Comparison of ENCODE assay signal across 1 cellular context in the genomic region with DNA sequence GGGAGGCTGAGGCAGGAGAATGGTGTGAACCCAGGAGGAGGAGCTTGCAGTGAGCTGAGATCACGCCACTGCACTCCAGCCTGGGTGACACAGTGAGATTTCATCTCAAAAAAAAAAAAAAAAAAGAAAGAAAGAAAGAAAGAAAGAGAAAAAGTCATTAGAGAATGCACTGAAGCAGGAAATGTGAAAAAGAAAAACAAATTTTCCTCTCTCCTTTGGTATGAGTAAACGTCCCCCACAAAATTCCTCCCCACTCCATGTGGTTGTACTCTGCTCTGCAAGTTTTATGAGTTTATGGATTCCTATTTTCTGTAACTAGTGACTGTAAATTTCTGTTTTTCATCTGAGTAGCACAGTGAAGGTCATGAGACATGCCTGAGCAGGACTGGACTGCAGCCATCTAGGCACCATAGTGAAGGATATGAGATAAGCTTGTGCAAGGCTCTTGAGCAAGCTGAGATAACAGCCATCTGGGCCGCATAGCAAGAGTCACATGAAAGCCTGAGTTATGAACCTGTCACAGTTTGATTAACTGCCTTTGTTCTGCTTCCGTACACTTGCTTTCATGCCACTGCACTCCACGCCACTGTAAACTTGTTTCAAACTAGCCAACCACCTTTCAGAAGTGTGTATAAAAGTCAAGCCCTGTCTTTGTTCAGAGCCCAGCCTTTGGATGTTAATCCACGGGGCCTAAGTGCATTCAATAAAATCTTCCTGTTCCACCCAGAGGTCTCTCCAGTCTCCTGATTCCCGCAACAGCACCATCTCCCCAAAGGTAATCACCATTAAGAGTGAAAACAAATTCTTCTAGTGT.
TF ChIP-seq lines count a peak whose summit lies in the region.

No MANE protein-coding gene starts in this region.

TF ChIP-seq in K562, 482 proteins besides CTCF, POLR2A, EP300 and RAD21 (continues in another document):
- TF ChIP-seq ESRRA (IDR thresholded peaks at IDR 0.05; ENCODE audit: borderline replicate concordance, low read depth) = peak; percentile 73
- TF ChIP-seq, protein P1, sequence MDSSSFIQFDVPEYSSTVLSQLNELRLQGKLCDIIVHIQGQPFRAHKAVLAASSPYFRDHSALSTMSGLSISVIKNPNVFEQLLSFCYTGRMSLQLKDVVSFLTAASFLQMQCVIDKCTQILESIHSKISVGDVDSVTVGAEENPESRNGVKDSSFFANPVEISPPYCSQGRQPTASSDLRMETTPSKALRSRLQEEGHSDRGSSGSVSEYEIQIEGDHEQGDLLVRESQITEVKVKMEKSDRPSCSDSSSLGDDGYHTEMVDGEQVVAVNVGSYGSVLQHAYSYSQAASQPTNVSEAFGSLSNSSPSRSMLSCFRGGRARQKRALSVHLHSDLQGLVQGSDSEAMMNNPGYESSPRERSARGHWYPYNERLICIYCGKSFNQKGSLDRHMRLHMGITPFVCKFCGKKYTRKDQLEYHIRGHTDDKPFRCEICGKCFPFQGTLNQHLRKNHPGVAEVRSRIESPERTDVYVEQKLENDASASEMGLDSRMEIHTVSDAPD (CRISPR knock-in tag; IDR thresholded peaks at IDR 0.05) = no peak
- TF ChIP-seq HDAC2 (IDR thresholded peaks at IDR 0.05) = 0 out of 2 replicates have a peak, but pooled peaks have one; percentile 22
- TF ChIP-seq SMARCE1 (IDR thresholded peaks at IDR 0.05) = peak; percentile 90
- TF ChIP-seq MAFF (IDR thresholded peaks at IDR 0.05; ENCODE audit: low read length) = no peak
- TF ChIP-seq MYBL2 (IDR thresholded peaks at IDR 0.05; ENCODE audit: low read depth) = peak; percentile 95
- TF ChIP-seq MYBL2 (CRISPR knock-in tag; IDR thresholded peaks at IDR 0.05; ENCODE audit: borderline replicate concordance) = no peak
- no peak for TF ChIP-seq SUPT5H (IDR thresholded peaks at IDR 0.05)
- peak; percentile 100 for TF ChIP-seq SOX6 (IDR thresholded peaks at IDR 0.05)
- TF ChIP-seq, protein P2, sequence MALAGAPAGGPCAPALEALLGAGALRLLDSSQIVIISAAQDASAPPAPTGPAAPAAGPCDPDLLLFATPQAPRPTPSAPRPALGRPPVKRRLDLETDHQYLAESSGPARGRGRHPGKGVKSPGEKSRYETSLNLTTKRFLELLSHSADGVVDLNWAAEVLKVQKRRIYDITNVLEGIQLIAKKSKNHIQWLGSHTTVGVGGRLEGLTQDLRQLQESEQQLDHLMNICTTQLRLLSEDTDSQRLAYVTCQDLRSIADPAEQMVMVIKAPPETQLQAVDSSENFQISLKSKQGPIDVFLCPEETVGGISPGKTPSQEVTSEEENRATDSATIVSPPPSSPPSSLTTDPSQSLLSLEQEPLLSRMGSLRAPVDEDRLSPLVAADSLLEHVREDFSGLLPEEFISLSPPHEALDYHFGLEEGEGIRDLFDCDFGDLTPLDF (CRISPR knock-in tag; IDR thresholded peaks at IDR 0.05) = no peak
- TF ChIP-seq MYC (IDR thresholded peaks at IDR 0.05; ENCODE audit: low read depth, low read length) = peak; percentile 58
- no peak for TF ChIP-seq MYC (CRISPR knock-in tag; IDR thresholded peaks at IDR 0.05; ENCODE audit: borderline replicate concordance, low read depth)
- TF ChIP-seq KDM5B (IDR thresholded peaks at IDR 0.05; ENCODE audit: insufficient replicate concordance, low read depth, low read length) = no peak
- TF ChIP-seq, protein P3, sequence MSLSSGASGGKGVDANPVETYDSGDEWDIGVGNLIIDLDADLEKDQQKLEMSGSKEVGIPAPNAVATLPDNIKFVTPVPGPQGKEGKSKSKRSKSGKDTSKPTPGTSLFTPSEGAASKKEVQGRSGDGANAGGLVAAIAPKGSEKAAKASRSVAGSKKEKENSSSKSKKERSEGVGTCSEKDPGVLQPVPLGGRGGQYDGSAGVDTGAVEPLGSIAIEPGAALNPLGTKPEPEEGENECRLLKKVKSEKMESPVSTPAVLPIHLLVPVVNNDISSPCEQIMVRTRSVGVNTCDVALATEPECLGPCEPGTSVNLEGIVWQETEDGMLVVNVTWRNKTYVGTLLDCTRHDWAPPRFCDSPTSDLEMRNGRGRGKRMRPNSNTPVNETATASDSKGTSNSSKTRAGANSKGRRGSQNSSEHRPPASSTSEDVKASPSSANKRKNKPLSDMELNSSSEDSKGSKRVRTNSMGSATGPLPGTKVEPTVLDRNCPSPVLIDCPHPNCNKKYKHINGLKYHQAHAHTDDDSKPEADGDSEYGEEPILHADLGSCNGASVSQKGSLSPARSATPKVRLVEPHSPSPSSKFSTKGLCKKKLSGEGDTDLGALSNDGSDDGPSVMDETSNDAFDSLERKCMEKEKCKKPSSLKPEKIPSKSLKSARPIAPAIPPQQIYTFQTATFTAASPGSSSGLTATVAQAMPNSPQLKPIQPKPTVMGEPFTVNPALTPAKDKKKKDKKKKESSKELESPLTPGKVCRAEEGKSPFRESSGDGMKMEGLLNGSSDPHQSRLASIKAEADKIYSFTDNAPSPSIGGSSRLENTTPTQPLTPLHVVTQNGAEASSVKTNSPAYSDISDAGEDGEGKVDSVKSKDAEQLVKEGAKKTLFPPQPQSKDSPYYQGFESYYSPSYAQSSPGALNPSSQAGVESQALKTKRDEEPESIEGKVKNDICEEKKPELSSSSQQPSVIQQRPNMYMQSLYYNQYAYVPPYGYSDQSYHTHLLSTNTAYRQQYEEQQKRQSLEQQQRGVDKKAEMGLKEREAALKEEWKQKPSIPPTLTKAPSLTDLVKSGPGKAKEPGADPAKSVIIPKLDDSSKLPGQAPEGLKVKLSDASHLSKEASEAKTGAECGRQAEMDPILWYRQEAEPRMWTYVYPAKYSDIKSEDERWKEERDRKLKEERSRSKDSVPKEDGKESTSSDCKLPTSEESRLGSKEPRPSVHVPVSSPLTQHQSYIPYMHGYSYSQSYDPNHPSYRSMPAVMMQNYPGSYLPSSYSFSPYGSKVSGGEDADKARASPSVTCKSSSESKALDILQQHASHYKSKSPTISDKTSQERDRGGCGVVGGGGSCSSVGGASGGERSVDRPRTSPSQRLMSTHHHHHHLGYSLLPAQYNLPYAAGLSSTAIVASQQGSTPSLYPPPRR (CRISPR knock-in tag; IDR thresholded peaks at IDR 0.05; ENCODE audit: borderline replicate concordance) = no peak
- peak; percentile 89 for TF ChIP-seq CBX1 (IDR thresholded peaks at IDR 0.05; ENCODE audit: low read depth)
- TF ChIP-seq ZNF76 (CRISPR knock-in tag; IDR thresholded peaks at IDR 0.05; ENCODE audit: borderline replicate concordance) = no peak
- TF ChIP-seq, protein P4, sequence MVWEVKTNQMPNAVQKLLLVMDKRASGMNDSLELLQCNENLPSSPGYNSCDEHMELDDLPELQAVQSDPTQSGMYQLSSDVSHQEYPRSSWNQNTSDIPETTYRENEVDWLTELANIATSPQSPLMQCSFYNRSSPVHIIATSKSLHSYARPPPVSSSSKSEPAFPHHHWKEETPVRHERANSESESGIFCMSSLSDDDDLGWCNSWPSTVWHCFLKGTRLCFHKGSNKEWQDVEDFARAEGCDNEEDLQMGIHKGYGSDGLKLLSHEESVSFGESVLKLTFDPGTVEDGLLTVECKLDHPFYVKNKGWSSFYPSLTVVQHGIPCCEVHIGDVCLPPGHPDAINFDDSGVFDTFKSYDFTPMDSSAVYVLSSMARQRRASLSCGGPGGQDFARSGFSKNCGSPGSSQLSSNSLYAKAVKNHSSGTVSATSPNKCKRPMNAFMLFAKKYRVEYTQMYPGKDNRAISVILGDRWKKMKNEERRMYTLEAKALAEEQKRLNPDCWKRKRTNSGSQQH (CRISPR knock-in tag; IDR thresholded peaks at IDR 0.05) = no peak
- TF ChIP-seq TSC22D4 (tag; IDR thresholded peaks at IDR 0.05) = no peak
- peak in 1 of 2 experiments; percentile 62; a peak in 1 of 4 replicates for TF ChIP-seq TBL1XR1 (IDR thresholded peaks at IDR 0.05; ENCODE audit: low read length in 2 of 2)
- TF ChIP-seq HMGN3 (IDR thresholded peaks at IDR 0.05; ENCODE audit: borderline replicate concordance, extremely low read depth, insufficient read length, low read depth, low read length) = peak; percentile 64
- peak; percentile 80; the same call in 1 of the 2 replicates for TF ChIP-seq TEAD2 (tag; IDR thresholded peaks at IDR 0.05)
- peak; percentile 91 for TF ChIP-seq CBX5 (IDR thresholded peaks at IDR 0.05; ENCODE audit: borderline replicate concordance, low read depth)
- no peak for TF ChIP-seq NR4A1 (CRISPR knock-in tag; IDR thresholded peaks at IDR 0.05)
- TF ChIP-seq NR4A1 (tag; IDR thresholded peaks at IDR 0.05) = peak; percentile 75
- peak; percentile 85 for TF ChIP-seq TAF9B (IDR thresholded peaks at IDR 0.05; ENCODE audit: partially characterized antibody)
- TF ChIP-seq, protein P5, sequence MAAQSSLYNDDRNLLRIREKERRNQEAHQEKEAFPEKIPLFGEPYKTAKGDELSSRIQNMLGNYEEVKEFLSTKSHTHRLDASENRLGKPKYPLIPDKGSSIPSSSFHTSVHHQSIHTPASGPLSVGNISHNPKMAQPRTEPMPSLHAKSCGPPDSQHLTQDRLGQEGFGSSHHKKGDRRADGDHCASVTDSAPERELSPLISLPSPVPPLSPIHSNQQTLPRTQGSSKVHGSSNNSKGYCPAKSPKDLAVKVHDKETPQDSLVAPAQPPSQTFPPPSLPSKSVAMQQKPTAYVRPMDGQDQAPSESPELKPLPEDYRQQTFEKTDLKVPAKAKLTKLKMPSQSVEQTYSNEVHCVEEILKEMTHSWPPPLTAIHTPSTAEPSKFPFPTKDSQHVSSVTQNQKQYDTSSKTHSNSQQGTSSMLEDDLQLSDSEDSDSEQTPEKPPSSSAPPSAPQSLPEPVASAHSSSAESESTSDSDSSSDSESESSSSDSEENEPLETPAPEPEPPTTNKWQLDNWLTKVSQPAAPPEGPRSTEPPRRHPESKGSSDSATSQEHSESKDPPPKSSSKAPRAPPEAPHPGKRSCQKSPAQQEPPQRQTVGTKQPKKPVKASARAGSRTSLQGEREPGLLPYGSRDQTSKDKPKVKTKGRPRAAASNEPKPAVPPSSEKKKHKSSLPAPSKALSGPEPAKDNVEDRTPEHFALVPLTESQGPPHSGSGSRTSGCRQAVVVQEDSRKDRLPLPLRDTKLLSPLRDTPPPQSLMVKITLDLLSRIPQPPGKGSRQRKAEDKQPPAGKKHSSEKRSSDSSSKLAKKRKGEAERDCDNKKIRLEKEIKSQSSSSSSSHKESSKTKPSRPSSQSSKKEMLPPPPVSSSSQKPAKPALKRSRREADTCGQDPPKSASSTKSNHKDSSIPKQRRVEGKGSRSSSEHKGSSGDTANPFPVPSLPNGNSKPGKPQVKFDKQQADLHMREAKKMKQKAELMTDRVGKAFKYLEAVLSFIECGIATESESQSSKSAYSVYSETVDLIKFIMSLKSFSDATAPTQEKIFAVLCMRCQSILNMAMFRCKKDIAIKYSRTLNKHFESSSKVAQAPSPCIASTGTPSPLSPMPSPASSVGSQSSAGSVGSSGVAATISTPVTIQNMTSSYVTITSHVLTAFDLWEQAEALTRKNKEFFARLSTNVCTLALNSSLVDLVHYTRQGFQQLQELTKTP (IDR thresholded peaks at IDR 0.05; ENCODE audit: low read depth in 1 of 2, partially characterized antibody in 2 of 2) = peak; percentile 62 to 82
- 0 out of 2 replicates have a peak, but pooled peaks have one; percentile 10 for TF ChIP-seq GABPA (tag; conservative IDR thresholded peaks at IDR 0.05; ENCODE audit: low read depth)
- TF ChIP-seq ZNF175 (CRISPR knock-in tag; IDR thresholded peaks at IDR 0.05; ENCODE audit: low read depth) = peak; percentile 81
- peak; percentile 48; the same call in 1 of the 2 replicates for TF ChIP-seq RB1 (IDR thresholded peaks at IDR 0.05; ENCODE audit: low read depth)
- peak; percentile 71 for TF ChIP-seq RNF2 (IDR thresholded peaks at IDR 0.05)
- TF ChIP-seq, protein P6, sequence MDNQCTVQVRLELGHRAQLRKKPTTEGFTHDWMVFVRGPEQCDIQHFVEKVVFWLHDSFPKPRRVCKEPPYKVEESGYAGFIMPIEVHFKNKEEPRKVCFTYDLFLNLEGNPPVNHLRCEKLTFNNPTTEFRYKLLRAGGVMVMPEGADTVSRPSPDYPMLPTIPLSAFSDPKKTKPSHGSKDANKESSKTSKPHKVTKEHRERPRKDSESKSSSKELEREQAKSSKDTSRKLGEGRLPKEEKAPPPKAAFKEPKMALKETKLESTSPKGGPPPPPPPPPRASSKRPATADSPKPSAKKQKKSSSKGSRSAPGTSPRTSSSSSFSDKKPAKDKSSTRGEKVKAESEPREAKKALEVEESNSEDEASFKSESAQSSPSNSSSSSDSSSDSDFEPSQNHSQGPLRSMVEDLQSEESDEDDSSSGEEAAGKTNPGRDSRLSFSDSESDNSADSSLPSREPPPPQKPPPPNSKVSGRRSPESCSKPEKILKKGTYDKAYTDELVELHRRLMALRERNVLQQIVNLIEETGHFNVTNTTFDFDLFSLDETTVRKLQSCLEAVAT (IDR thresholded peaks at IDR 0.05) = peak; percentile 11 to 39; a peak in 1 of 4 replicates
- peak; percentile 93 for TF ChIP-seq TRIM28 (IDR thresholded peaks at IDR 0.05)
- peak; percentile 82 for TF ChIP-seq STAT5A (IDR thresholded peaks at IDR 0.05; ENCODE audit: borderline replicate concordance, low read length)
- TF ChIP-seq CCNT2 (IDR thresholded peaks at IDR 0.05; ENCODE audit: borderline replicate concordance, extremely low read depth, insufficient read length, low read depth, low read length) = peak; percentile 79
- peak; percentile 94 for TF ChIP-seq KLF16 (IDR thresholded peaks at IDR 0.05)
- peak; percentile 63 for TF ChIP-seq CREM (IDR thresholded peaks at IDR 0.05; ENCODE audit: low read depth)
- peak; percentile 86 for TF ChIP-seq FOXK2 (conservative IDR thresholded peaks at IDR 0.05 in 1 of 2, IDR thresholded peaks at IDR 0.05 in 1 of 2; ENCODE audit: low read depth in 2 of 2)
- TF ChIP-seq PRMT5 (CRISPR knock-in tag; IDR thresholded peaks at IDR 0.05) = no peak
- no peak for TF ChIP-seq MAFG (tag; conservative IDR thresholded peaks at IDR 0.05)
- no peak for TF ChIP-seq ZNF507 (tag; conservative IDR thresholded peaks at IDR 0.05)
- TF ChIP-seq NCOA2 (IDR thresholded peaks at IDR 0.05; ENCODE audit: partially characterized antibody in 2 of 2) = peak; percentile 43 to 59
- no peak for TF ChIP-seq HDGF (IDR thresholded peaks at IDR 0.05)
- TF ChIP-seq TCF7L2 (IDR thresholded peaks at IDR 0.05; ENCODE audit: low read depth, low read length) = peak; percentile 63; the same call in 1 of the 2 replicates
- TF ChIP-seq CBFA2T2 (conservative IDR thresholded peaks at IDR 0.05) = peak; percentile 98
- TF ChIP-seq ARHGAP35 (IDR thresholded peaks at IDR 0.05; ENCODE audit: partially characterized antibody) = peak; percentile 71
- peak; percentile 51 for TF ChIP-seq NR2C1 (IDR thresholded peaks at IDR 0.05)
- peak; percentile 63 for TF ChIP-seq NR2C1 (tag; IDR thresholded peaks at IDR 0.05)
- peak; percentile 82 for TF ChIP-seq MTA3 (IDR thresholded peaks at IDR 0.05; ENCODE audit: borderline replicate concordance)
- no peak for TF ChIP-seq U2AF2 (optimal IDR thresholded peaks at IDR 0.05; ENCODE audit: low read depth, low read length)
- peak; percentile 55; the same call in 1 of the 2 replicates for TF ChIP-seq RAD51 (IDR thresholded peaks at IDR 0.05; ENCODE audit: borderline replicate concordance, low read depth)
- peak; percentile 67; the same call in 1 of the 2 replicates for TF ChIP-seq ZNF445 (CRISPR knock-in tag; IDR thresholded peaks at IDR 0.05; ENCODE audit: low read depth)
- TF ChIP-seq, protein P7, sequence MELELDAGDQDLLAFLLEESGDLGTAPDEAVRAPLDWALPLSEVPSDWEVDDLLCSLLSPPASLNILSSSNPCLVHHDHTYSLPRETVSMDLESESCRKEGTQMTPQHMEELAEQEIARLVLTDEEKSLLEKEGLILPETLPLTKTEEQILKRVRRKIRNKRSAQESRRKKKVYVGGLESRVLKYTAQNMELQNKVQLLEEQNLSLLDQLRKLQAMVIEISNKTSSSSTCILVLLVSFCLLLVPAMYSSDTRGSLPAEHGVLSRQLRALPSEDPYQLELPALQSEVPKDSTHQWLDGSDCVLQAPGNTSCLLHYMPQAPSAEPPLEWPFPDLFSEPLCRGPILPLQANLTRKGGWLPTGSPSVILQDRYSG (tag; conservative IDR thresholded peaks at IDR 0.05; ENCODE audit: low read depth) = 0 out of 2 replicates have a peak, but pooled peaks have one; percentile 55
